Comparison of ENCODE assay signal across 1 cellular context in the genomic region with DNA sequence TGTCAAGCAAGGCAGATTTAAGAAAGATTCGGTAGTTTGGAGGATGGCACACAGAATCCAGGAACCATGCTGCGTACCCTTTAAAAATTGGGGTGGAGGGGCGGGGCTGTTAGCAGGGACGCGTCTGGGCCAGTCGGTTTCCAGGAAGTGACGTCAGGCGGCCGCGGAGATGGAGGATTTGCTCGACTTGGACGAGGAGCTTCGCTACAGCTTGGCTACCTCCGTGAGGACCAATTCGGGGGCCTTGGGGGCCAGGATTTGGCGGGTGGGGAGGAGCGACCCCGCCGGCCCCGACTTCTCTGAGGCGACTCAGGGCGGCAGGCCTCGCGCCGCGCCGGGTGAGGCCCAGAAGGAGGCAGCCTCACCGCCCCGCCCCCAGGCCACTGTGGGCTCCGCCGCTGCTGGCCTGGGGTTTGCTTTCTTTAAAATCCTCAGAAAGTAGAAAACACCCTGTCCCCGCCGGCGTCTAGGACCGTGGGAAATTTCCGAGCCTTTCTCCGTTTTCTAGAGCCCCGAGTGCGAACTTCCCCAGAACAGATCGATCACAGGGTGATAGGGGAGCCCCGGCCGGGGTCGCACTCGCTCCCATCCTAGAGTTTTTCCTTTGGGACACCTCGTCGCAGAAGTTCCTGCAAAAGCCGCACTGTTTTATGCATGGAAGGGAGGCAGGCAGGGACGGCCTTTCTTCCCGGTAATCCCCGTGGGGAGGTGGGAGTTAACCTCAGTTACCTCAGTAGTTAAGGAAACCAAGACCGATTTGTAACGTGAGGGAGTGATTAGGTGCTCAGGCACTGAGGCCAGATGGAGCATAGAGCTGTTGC.
TF ChIP-seq lines count a peak whose summit lies in the region.

A gene (plus strand): TSS at position 146 of the 821 bp plus-strand sequence. CDS start 24 bp downstream, at position 170.

TF ChIP-seq in K562, 482 proteins besides CTCF, POLR2A, EP300 and RAD21 (continued from another document and continues in another):
- TF ChIP-seq, protein P1, sequence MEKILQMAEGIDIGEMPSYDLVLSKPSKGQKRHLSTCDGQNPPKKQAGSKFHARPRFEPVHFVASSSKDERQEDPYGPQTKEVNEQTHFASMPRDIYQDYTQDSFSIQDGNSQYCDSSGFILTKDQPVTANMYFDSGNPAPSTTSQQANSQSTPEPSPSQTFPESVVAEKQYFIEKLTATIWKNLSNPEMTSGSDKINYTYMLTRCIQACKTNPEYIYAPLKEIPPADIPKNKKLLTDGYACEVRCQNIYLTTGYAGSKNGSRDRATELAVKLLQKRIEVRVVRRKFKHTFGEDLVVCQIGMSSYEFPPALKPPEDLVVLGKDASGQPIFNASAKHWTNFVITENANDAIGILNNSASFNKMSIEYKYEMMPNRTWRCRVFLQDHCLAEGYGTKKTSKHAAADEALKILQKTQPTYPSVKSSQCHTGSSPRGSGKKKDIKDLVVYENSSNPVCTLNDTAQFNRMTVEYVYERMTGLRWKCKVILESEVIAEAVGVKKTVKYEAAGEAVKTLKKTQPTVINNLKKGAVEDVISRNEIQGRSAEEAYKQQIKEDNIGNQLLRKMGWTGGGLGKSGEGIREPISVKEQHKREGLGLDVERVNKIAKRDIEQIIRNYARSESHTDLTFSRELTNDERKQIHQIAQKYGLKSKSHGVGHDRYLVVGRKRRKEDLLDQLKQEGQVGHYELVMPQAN (IDR thresholded peaks at IDR 0.05; ENCODE audit: borderline replicate concordance) = peak; percentile 77; the same call in 1 of the 2 replicates
- TF ChIP-seq JUND (IDR thresholded peaks at IDR 0.05; ENCODE audit: borderline replicate concordance, low read depth, low read length) = peak; percentile 51; the same call in 1 of the 2 replicates
- TF ChIP-seq JUND (tag; IDR thresholded peaks at IDR 0.05; ENCODE audit: borderline replicate concordance, low read depth, low read length) = no peak
- TF ChIP-seq NEUROD1 (IDR thresholded peaks at IDR 0.05; ENCODE audit: borderline replicate concordance, low read depth, low read length, partially characterized antibody) = peak; percentile 31
- peak; percentile 30; the same call in 1 of the 2 replicates for TF ChIP-seq TOE1 (IDR thresholded peaks at IDR 0.05; ENCODE audit: borderline replicate concordance)
- no peak for TF ChIP-seq TOE1 (CRISPR knock-in tag; IDR thresholded peaks at IDR 0.05; ENCODE audit: borderline replicate concordance, low read depth)
- peak; percentile 94 for TF ChIP-seq GABPB1 (CRISPR knock-in tag; IDR thresholded peaks at IDR 0.05)
- TF ChIP-seq MEF2D (tag; conservative IDR thresholded peaks at IDR 0.05; ENCODE audit: low read depth) = no peak
- peak; percentile 89 for TF ChIP-seq RFX1 (IDR thresholded peaks at IDR 0.05)
- TF ChIP-seq RBFOX2 (IDR thresholded peaks at IDR 0.05; ENCODE audit: low read depth, low read length) = peak; percentile 54
- TF ChIP-seq, protein P2, sequence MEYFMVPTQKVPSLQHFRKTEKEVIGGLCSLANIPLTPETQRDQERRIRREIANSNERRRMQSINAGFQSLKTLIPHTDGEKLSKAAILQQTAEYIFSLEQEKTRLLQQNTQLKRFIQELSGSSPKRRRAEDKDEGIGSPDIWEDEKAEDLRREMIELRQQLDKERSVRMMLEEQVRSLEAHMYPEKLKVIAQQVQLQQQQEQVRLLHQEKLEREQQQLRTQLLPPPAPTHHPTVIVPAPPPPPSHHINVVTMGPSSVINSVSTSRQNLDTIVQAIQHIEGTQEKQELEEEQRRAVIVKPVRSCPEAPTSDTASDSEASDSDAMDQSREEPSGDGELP (CRISPR knock-in tag; IDR thresholded peaks at IDR 0.05; ENCODE audit: borderline replicate concordance) = peak; percentile 60; the same call in 1 of the 2 replicates
- TF ChIP-seq, protein P3, sequence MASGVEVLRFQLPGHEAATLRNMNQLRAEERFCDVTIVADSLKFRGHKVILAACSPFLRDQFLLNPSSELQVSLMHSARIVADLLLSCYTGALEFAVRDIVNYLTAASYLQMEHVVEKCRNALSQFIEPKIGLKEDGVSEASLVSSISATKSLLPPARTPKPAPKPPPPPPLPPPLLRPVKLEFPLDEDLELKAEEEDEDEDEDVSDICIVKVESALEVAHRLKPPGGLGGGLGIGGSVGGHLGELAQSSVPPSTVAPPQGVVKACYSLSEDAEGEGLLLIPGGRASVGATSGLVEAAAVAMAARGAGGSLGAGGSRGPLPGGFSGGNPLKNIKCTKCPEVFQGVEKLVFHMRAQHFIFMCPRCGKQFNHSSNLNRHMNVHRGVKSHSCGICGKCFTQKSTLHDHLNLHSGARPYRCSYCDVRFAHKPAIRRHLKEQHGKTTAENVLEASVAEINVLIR (CRISPR knock-in tag; IDR thresholded peaks at IDR 0.05) = peak; percentile 78
- peak; percentile 76 for TF ChIP-seq ZFX (CRISPR knock-in tag; IDR thresholded peaks at IDR 0.05)
- TF ChIP-seq MXI1 (IDR thresholded peaks at IDR 0.05; ENCODE audit: low read depth, low read length) = peak; percentile 78; the same call in 1 of the 2 replicates
- TF ChIP-seq, protein P4, sequence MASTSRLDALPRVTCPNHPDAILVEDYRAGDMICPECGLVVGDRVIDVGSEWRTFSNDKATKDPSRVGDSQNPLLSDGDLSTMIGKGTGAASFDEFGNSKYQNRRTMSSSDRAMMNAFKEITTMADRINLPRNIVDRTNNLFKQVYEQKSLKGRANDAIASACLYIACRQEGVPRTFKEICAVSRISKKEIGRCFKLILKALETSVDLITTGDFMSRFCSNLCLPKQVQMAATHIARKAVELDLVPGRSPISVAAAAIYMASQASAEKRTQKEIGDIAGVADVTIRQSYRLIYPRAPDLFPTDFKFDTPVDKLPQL (IDR thresholded peaks at IDR 0.05; ENCODE audit: extremely low read depth, insufficient read length) = no peak
- TF ChIP-seq, protein P5, sequence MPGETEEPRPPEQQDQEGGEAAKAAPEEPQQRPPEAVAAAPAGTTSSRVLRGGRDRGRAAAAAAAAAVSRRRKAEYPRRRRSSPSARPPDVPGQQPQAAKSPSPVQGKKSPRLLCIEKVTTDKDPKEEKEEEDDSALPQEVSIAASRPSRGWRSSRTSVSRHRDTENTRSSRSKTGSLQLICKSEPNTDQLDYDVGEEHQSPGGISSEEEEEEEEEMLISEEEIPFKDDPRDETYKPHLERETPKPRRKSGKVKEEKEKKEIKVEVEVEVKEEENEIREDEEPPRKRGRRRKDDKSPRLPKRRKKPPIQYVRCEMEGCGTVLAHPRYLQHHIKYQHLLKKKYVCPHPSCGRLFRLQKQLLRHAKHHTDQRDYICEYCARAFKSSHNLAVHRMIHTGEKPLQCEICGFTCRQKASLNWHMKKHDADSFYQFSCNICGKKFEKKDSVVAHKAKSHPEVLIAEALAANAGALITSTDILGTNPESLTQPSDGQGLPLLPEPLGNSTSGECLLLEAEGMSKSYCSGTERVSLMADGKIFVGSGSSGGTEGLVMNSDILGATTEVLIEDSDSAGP (CRISPR knock-in tag; IDR thresholded peaks at IDR 0.05) = peak; percentile 97
- TF ChIP-seq ZNF3 (CRISPR knock-in tag; IDR thresholded peaks at IDR 0.05) = no peak
- no peak for TF ChIP-seq MAFG (tag; conservative IDR thresholded peaks at IDR 0.05)
- peak; percentile 96 for TF ChIP-seq CREM (IDR thresholded peaks at IDR 0.05; ENCODE audit: low read depth)
- peak; percentile 46 for TF ChIP-seq CXXC5 (CRISPR knock-in tag; IDR thresholded peaks at IDR 0.05)
- TF ChIP-seq C11orf30 (IDR thresholded peaks at IDR 0.05; ENCODE audit: low read depth) = peak; percentile 33
- no peak for TF ChIP-seq SMARCA5 (IDR thresholded peaks at IDR 0.05)
- TF ChIP-seq, protein P6, sequence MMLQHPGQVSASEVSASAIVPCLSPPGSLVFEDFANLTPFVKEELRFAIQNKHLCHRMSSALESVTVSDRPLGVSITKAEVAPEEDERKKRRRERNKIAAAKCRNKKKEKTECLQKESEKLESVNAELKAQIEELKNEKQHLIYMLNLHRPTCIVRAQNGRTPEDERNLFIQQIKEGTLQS (IDR thresholded peaks at IDR 0.05) = peak; percentile 45; the same call in 1 of the 2 replicates
- TF ChIP-seq, protein P6 (CRISPR knock-in tag; conservative IDR thresholded peaks at IDR 0.05) = no peak
- TF ChIP-seq HCFC1 (IDR thresholded peaks at IDR 0.05; ENCODE audit: low read depth, low read length) = 0 out of 2 replicates have a peak, but pooled peaks have one; percentile 30
- TF ChIP-seq, protein P7, sequence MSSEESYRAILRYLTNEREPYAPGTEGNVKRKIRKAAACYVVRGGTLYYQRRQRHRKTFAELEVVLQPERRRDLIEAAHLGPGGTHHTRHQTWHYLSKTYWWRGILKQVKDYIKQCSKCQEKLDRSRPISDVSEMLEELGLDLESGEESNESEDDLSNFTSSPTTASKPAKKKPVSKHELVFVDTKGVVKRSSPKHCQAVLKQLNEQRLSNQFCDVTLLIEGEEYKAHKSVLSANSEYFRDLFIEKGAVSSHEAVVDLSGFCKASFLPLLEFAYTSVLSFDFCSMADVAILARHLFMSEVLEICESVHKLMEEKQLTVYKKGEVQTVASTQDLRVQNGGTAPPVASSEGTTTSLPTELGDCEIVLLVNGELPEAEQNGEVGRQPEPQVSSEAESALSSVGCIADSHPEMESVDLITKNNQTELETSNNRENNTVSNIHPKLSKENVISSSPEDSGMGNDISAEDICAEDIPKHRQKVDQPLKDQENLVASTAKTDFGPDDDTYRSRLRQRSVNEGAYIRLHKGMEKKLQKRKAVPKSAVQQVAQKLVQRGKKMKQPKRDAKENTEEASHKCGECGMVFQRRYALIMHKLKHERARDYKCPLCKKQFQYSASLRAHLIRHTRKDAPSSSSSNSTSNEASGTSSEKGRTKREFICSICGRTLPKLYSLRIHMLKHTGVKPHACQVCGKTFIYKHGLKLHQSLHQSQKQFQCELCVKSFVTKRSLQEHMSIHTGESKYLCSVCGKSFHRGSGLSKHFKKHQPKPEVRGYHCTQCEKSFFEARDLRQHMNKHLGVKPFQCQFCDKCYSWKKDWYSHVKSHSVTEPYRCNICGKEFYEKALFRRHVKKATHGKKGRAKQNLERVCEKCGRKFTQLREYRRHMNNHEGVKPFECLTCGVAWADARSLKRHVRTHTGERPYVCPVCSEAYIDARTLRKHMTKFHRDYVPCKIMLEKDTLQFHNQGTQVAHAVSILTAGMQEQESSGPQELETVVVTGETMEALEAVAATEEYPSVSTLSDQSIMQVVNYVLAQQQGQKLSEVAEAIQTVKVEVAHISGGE (CRISPR knock-in tag; IDR thresholded peaks at IDR 0.05) = peak in 1 of 3 experiments; percentile 44; a peak in 1 of 6 replicates
- TF ChIP-seq NRF1 (conservative IDR thresholded peaks at IDR 0.05 in 1 of 2, IDR thresholded peaks at IDR 0.05 in 1 of 2) = peak; percentile 28 to 35; a peak in 2 of 4 replicates
- TF ChIP-seq, protein P8, sequence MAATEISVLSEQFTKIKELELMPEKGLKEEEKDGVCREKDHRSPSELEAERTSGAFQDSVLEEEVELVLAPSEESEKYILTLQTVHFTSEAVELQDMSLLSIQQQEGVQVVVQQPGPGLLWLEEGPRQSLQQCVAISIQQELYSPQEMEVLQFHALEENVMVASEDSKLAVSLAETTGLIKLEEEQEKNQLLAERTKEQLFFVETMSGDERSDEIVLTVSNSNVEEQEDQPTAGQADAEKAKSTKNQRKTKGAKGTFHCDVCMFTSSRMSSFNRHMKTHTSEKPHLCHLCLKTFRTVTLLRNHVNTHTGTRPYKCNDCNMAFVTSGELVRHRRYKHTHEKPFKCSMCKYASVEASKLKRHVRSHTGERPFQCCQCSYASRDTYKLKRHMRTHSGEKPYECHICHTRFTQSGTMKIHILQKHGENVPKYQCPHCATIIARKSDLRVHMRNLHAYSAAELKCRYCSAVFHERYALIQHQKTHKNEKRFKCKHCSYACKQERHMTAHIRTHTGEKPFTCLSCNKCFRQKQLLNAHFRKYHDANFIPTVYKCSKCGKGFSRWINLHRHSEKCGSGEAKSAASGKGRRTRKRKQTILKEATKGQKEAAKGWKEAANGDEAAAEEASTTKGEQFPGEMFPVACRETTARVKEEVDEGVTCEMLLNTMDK (IDR thresholded peaks at IDR 0.05; ENCODE audit: borderline replicate concordance, insufficient read depth, low read depth, low read length, poor library complexity, severe bottlenecking) = peak; percentile 26
- peak in 1 of 2 experiments; percentile 76; a peak in 2 of 4 replicates for TF ChIP-seq HDAC1 (IDR thresholded peaks at IDR 0.05)
- TF ChIP-seq ETV5 (CRISPR knock-in tag; IDR thresholded peaks at IDR 0.05; ENCODE audit: low read depth) = peak; percentile 45; the same call in 1 of the 2 replicates
- TF ChIP-seq RB1 (IDR thresholded peaks at IDR 0.05; ENCODE audit: low read depth) = peak; percentile 25; the same call in 1 of the 2 replicates
- TF ChIP-seq PHF8 (IDR thresholded peaks at IDR 0.05; ENCODE audit: borderline replicate concordance, low read length) = peak; percentile 52; the same call in 1 of the 2 replicates
- peak; percentile 71; the same call in 1 of the 2 replicates for TF ChIP-seq SP1 (CRISPR knock-in tag; IDR thresholded peaks at IDR 0.05)
- peak; percentile 21; the same call in 1 of the 2 replicates for TF ChIP-seq SIN3B (IDR thresholded peaks at IDR 0.05; ENCODE audit: low read depth)
- TF ChIP-seq MAZ (CRISPR knock-in tag; conservative IDR thresholded peaks at IDR 0.05 in 1 of 2, IDR thresholded peaks at IDR 0.05 in 1 of 2) = peak in 1 of 2 experiments; percentile 56; a peak in 1 of 4 replicates
- TF ChIP-seq, protein P9, sequence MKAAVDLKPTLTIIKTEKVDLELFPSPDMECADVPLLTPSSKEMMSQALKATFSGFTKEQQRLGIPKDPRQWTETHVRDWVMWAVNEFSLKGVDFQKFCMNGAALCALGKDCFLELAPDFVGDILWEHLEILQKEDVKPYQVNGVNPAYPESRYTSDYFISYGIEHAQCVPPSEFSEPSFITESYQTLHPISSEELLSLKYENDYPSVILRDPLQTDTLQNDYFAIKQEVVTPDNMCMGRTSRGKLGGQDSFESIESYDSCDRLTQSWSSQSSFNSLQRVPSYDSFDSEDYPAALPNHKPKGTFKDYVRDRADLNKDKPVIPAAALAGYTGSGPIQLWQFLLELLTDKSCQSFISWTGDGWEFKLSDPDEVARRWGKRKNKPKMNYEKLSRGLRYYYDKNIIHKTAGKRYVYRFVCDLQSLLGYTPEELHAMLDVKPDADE (conservative IDR thresholded peaks at IDR 0.05; ENCODE audit: control insufficient read depth, low read depth, low read length) = 0 out of 2 replicates have a peak, but pooled peaks have one; percentile 36
